In the genomic region with DNA sequence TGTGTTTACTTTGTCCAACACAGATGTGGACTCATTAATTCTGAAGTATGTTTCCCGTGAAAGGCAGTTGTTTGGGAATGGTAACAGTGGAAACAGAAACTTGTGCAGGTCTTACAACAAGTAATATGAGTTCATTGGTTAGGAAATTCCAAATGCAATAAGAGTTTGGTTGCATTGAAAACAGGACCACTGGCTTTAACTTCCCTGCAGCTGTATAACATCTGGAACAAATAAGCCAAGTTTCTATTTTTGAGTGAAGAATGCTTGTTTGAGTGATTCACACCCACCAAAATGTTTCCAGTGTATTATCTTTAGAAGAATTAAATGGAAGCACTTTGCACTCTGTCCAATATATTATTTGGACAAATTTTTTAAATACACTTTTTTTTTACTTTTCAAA, we compare ENCODE assay signal across 22 cellular contexts.
"Had no signal": no experiment of that assay in that cellular context is flagged by ENCODE, and none has a peak within 500 bp of the region (broad histone marks: within the 10 kb centered on the region; RNA-seq: fewer than 3 reads in every experiment).

No MANE protein-coding gene starts in this region.

- DNase-seq: activated B cell treated with CpG ODN at 0.5 μM for 24 hours; activated CD4-positive, alpha-beta T cell treated with anti-CD3 and anti-CD28 coated beads for 36 hours; activated CD4-positive, alpha-beta T cell treated with anti-CD3 and anti-CD28 coated beads, Interleukin-2, amount 50 U/mL, for 48 hours; activated naive CD4-positive, alpha-beta T cell treated with anti-CD3 and anti-CD28 coated beads for 36 hours; activated naive CD8-positive, alpha-beta T cell treated with anti-CD3 and anti-CD28 coated beads, Interleukin-2, amount 10 ng/mL, durations not matched to agents 7 days and 5 days; activated T-cell treated with anti-CD3 and anti-CD28 coated beads, Interleukin-2, amount 50 U/mL, for 48 hours; amygdala; effector CD4-positive, alpha-beta T cell; erythroblast; immature natural killer cell; left lung; natural killer cell; stimulated activated CD4-positive, alpha-beta T cell treated with anti-CD3 and anti-CD28 coated beads, Interleukin-12 subunit alpha, Interleukin-12 subunit beta, amount 100 ng/mL, for 4 hours; stimulated activated naive CD8-positive, alpha-beta T cell treated with anti-CD3 and anti-CD28 coated beads, Interleukin-15, amount 100 ng/mL, for 72 hours; SW 1271; T-helper 17 cell had no signal

- H3K4me3 ChIP-seq: cardiac muscle cell, left lung, prostate gland, right atrium auricular region, tibial nerve had no signal

- H3K36me3 Mint-ChIP-seq: activated naive CD8-positive, alpha-beta T cell treated with anti-CD3 and anti-CD28 coated beads, Interleukin-2, amount 10 ng/mL, durations not matched to agents 7 days and 5 days; immature natural killer cell; mesothelial cell of epicardium; natural killer cell had no signal

- H3K27me3 Mint-ChIP-seq: activated B cell treated with CpG ODN at 0.5 μM for 24 hours; activated naive CD8-positive, alpha-beta T cell treated with anti-CD3 and anti-CD28 coated beads, Interleukin-2, amount 10 ng/mL, durations not matched to agents 7 days and 5 days; dendritic cell treated with granulocyte-macrophage colony-stimulating factor and Interleukin-4, amounts not matched to agents 40 ng/mL and 50 ng/mL, for 4 days; stimulated activated naive CD8-positive, alpha-beta T cell treated with anti-CD3 and anti-CD28 coated beads, Interleukin-15, amount 100 ng/mL, for 72 hours had no signal

- H3K27ac ChIP-seq: cardiac muscle cell, left lung, prostate gland, right atrium auricular region, tibial nerve had no signal

- H3K9me3 ChIP-seq: left lung, prostate gland, right atrium auricular region, tibial nerve had no signal

- H3K4me1 ChIP-seq: left lung, prostate gland, right atrium auricular region, tibial nerve had no signal

- ATAC-seq: activated CD4-positive, alpha-beta T cell treated with anti-CD3 and anti-CD28 coated beads for 36 hours; left lung; natural killer cell; stimulated activated naive CD8-positive, alpha-beta T cell treated with anti-CD3 and anti-CD28 coated beads, Interleukin-15, amount 100 ng/mL, for 72 hours; T-helper 17 cell had no signal

- H3K9me3 Mint-ChIP-seq: activated B cell treated with CpG ODN at 0.5 μM for 24 hours; activated naive CD4-positive, alpha-beta T cell treated with anti-CD3 and anti-CD28 coated beads for 36 hours; dendritic cell treated with granulocyte-macrophage colony-stimulating factor and Interleukin-4, amounts not matched to agents 40 ng/mL and 50 ng/mL, for 4 days; mesothelial cell of epicardium; natural killer cell; stimulated activated naive CD8-positive, alpha-beta T cell treated with anti-CD3 and anti-CD28 coated beads, Interleukin-15, amount 100 ng/mL, for 72 hours had no signal

- H3K27me3 ChIP-seq: left lung, right atrium auricular region, tibial nerve had no signal

- H3K36me3 ChIP-seq: cardiac muscle cell, left lung, prostate gland, right atrium auricular region, tibial nerve had no signal

- H3K27ac Mint-ChIP-seq: activated B cell treated with CpG ODN at 0.5 μM for 24 hours; activated CD4-positive, alpha-beta T cell treated with anti-CD3 and anti-CD28 coated beads for 36 hours; activated naive CD4-positive, alpha-beta T cell treated with anti-CD3 and anti-CD28 coated beads for 36 hours; activated naive CD8-positive, alpha-beta T cell treated with anti-CD3 and anti-CD28 coated beads, Interleukin-2, amount 10 ng/mL, durations not matched to agents 7 days and 5 days; dendritic cell treated with granulocyte-macrophage colony-stimulating factor and Interleukin-4, amounts not matched to agents 40 ng/mL and 50 ng/mL, for 4 days; immature natural killer cell; mesothelial cell of epicardium; natural killer cell; stimulated activated naive CD8-positive, alpha-beta T cell treated with anti-CD3 and anti-CD28 coated beads, Interleukin-15, amount 100 ng/mL, for 72 hours; T-helper 17 cell had no signal

- H3K4me3 Mint-ChIP-seq: activated B cell treated with CpG ODN at 0.5 μM for 24 hours; activated CD4-positive, alpha-beta T cell treated with anti-CD3 and anti-CD28 coated beads for 36 hours; activated naive CD4-positive, alpha-beta T cell treated with anti-CD3 and anti-CD28 coated beads for 36 hours; activated naive CD8-positive, alpha-beta T cell treated with anti-CD3 and anti-CD28 coated beads, Interleukin-2, amount 10 ng/mL, durations not matched to agents 7 days and 5 days; dendritic cell treated with granulocyte-macrophage colony-stimulating factor and Interleukin-4, amounts not matched to agents 40 ng/mL and 50 ng/mL, for 4 days; immature natural killer cell; mesothelial cell of epicardium; natural killer cell; stimulated activated naive CD8-positive, alpha-beta T cell treated with anti-CD3 and anti-CD28 coated beads, Interleukin-15, amount 100 ng/mL, for 72 hours; T-helper 17 cell had no signal

- H3K4me1 Mint-ChIP-seq: activated CD4-positive, alpha-beta T cell treated with anti-CD3 and anti-CD28 coated beads for 36 hours; activated naive CD8-positive, alpha-beta T cell treated with anti-CD3 and anti-CD28 coated beads, Interleukin-2, amount 10 ng/mL, durations not matched to agents 7 days and 5 days; immature natural killer cell; mesothelial cell of epicardium; natural killer cell; stimulated activated naive CD8-positive, alpha-beta T cell treated with anti-CD3 and anti-CD28 coated beads, Interleukin-15, amount 100 ng/mL, for 72 hours; T-helper 17 cell had no signal
